In the genomic region with DNA sequence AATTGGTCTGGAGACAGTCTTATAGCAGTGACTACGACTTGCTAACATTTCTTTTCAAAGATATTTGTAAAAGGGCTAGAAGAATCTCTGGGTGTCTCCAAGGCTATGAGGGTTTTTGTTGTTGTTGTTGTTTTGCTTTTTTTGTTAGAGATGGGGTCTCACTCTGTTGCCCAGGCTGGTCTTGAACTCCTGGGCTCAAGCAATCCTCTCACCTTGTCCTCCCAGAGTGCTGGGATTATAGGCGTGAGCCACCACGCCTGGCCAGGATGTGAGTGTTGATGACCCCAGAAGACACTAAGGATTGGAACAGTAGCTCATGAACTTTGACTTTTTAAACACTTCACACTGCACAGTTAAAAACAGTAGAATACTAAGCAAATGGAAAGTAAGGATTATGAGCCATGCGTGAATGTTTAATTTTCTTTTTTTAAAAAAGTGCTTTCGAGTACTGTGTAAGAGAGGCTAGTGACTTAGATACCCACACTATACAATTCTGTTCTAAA, we compare ENCODE assay signal across 20 cellular contexts.
"Had no signal": no experiment of that assay in that cellular context is flagged by ENCODE, and none has a peak within 500 bp of the region (broad histone marks: within the 10 kb centered on the region; RNA-seq: fewer than 3 reads in every experiment).

No MANE protein-coding gene starts in this region.

- H3K27me3 ChIP-seq: thyroid gland, vagina had no signal

- DNase-seq: activated CD4-positive, alpha-beta T cell treated with anti-CD3 and anti-CD28 coated beads for 1 hour; activated CD4-positive, alpha-beta T cell treated with anti-CD3 and anti-CD28 coated beads, Interleukin-2, amount 50 U/mL, for 4 hours; activated naive CD4-positive, alpha-beta T cell; activated naive CD8-positive, alpha-beta T cell treated with anti-CD3 and anti-CD28 coated beads, Interleukin-2, amount 10 ng/mL, durations not matched to agents 7 days and 5 days; activated T-cell treated with anti-CD3 and anti-CD28 coated beads for 4 hours; amygdala; caudate nucleus; dorsolateral prefrontal cortex; kidney; mesenchymal stem cell; nucleus accumbens; stimulated activated CD4-positive, alpha-beta T cell treated with anti-CD3 and anti-CD28 coated beads, Interleukin-1b, Interleukin-23, amount 100 ng/mL, for 48 hours; stimulated activated CD8-positive, alpha-beta memory T cell treated with anti-CD3 and anti-CD28 coated beads, Interleukin-4, amount 100 ng/mL, for 48 hours; stimulated activated naive CD4-positive, alpha-beta T cell treated with Interleukin-2 at 50 U/mL for 16 hours; T-helper 2 cell; thyroid gland had no signal

- H3K27ac Mint-ChIP-seq: activated naive CD8-positive, alpha-beta T cell treated with anti-CD3 and anti-CD28 coated beads, Interleukin-2, amount 10 ng/mL, durations not matched to agents 7 days and 5 days; nephron had no signal

- H3K4me3 Mint-ChIP-seq: activated naive CD8-positive, alpha-beta T cell treated with anti-CD3 and anti-CD28 coated beads, Interleukin-2, amount 10 ng/mL, durations not matched to agents 7 days and 5 days; nephron had no signal

- FAIRE-seq: kidney had no signal

- H3K27ac ChIP-seq: dorsolateral prefrontal cortex, epithelial cell of prostate, thyroid gland, vagina, VCaP had no signal

- H3K4me3 ChIP-seq: dorsolateral prefrontal cortex, thyroid gland, vagina had no signal

- H3K9me3 ChIP-seq: thyroid gland, vagina had no signal

- H3K27me3 Mint-ChIP-seq: activated naive CD8-positive, alpha-beta T cell treated with anti-CD3 and anti-CD28 coated beads, Interleukin-2, amount 10 ng/mL, durations not matched to agents 7 days and 5 days had no signal

- H3K36me3 ChIP-seq: thyroid gland, vagina had no signal

- H3K4me1 ChIP-seq: thyroid gland, vagina had no signal

- H3K9me3 Mint-ChIP-seq: activated naive CD8-positive, alpha-beta T cell treated with anti-CD3 and anti-CD28 coated beads, Interleukin-2, amount 10 ng/mL, durations not matched to agents 7 days and 5 days; nephron had no signal
